ENCODE assay signal across 9 cellular contexts in genomic region chr12:124452576-124453391, GRCh38.
A peak's percentile ranks its signal among the peaks of the same experiment; 100 is the strongest.
DNase-seq lines count a peak whose midpoint lies in the region; ATAC-seq and TF ChIP-seq lines count a peak whose summit lies in the region.
"Had no signal": no experiment of that assay in that cellular context is flagged by ENCODE, and none has a peak within 500 bp of the region (broad histone marks: within the 10 kb centered on the region; RNA-seq: fewer than 3 reads in every experiment).

No MANE protein-coding gene starts in this region.

- peak overlapping the region in 1 of 2 donors; percentile 46 for H3K4me3 ChIP-seq in CD4-positive, alpha-beta memory T cell (ENCODE audit: low read length in 2 of 2)
- H3K4me3 ChIP-seq in HUES6 (ENCODE audit: low read depth, low read length) (no peak overlapping the region), neutrophil (ENCODE audit: low read depth in 1 of 2, low read length in 1 of 2) (peak overlapping the region; percentile 39 to 53)

- H3K9me3 Mint-ChIP-seq in CD4-positive, alpha-beta memory T cell: peaks cover 0 to 2% (median 0%) of the 10 kb centered on the region in 8 donors
- no peaks in the 10 kb centered on the region for H3K9me3 Mint-ChIP-seq in dendritic cell treated with granulocyte-macrophage colony-stimulating factor and Interleukin-4, amounts not matched to agents 40 ng/mL and 50 ng/mL, for 4 days
- H3K9me3 Mint-ChIP-seq: activated naive CD4-positive, alpha-beta T cell treated with anti-CD3 and anti-CD28 coated beads, Interleukin-2, amount 50 U/mL, for 72 hours had no signal

- H3K4me3 Mint-ChIP-seq in CD4-positive, alpha-beta memory T cell: peak overlapping the region in 7 of 8 donors; percentile 52 to 81 (median 72)
- no peak overlapping the region for H3K4me3 Mint-ChIP-seq in dendritic cell treated with granulocyte-macrophage colony-stimulating factor and Interleukin-4, amounts not matched to agents 40 ng/mL and 50 ng/mL, for 4 days

- ATAC-seq in activated CD4-positive, CD25-positive, alpha-beta regulatory T cell treated with anti-CD3 and anti-CD28 coated beads, Interleukin-2, amount 50 U/mL, for 24 hours: no peak

- H3K4me1 Mint-ChIP-seq in CD4-positive, alpha-beta memory T cell: peaks cover 24 to 69% (median 51%) of the 10 kb centered on the region in 4 donors
- peaks cover 60% of the 10 kb centered on the region for H3K4me1 Mint-ChIP-seq in dendritic cell treated with granulocyte-macrophage colony-stimulating factor and Interleukin-4, amounts not matched to agents 40 ng/mL and 50 ng/mL, for 4 days (ENCODE audit: low read depth)

- H3K27ac Mint-ChIP-seq in CD4-positive, alpha-beta memory T cell: peak overlapping the region; percentile 82 to 93 (median 88)
- peak overlapping the region; percentile 75 for H3K27ac Mint-ChIP-seq in dendritic cell treated with granulocyte-macrophage colony-stimulating factor and Interleukin-4, amounts not matched to agents 40 ng/mL and 50 ng/mL, for 4 days
- H3K27ac Mint-ChIP-seq: activated naive CD4-positive, alpha-beta T cell treated with anti-CD3 and anti-CD28 coated beads, Interleukin-2, amount 50 U/mL, for 72 hours had no signal

- H3K36me3 ChIP-seq in CD4-positive, alpha-beta memory T cell (ENCODE audit: insufficient read depth, low read length): peaks cover 3% of the 10 kb centered on the region
- H3K36me3 ChIP-seq in HUES6 (ENCODE audit: control insufficient read depth, insufficient read depth, low read length) (peaks cover 45% of the 10 kb centered on the region), neutrophil (no peaks in the 10 kb centered on the region)

- no peak for DNase-seq in CD4-positive, alpha-beta memory T cell
- DNase-seq in GF-D8 (lab: John Stamatoyannopoulos, UW) (no peak), SHP77 (lab: John Stamatoyannopoulos, UW) (no peak), head of caudate nucleus (no peak)

- CTCF ChIA-PET in CD4-positive, alpha-beta memory T cell (lab: Charles Lee; ENCODE audit: partially characterized antibody): interaction anchor here (0.7 to 4.4 kb wide), 3 partner anchors 10 to 319 kb away, joined by 3 to 41 read pairs (median 4); no protein-coding TSS in a partner anchor

- intact Hi-C loops in CD4-positive, alpha-beta memory T cell (cut with micrococcal nuclease): loop anchor here (1.0 to 10.0 kb wide), 2 partner anchors 14 to 312 kb away; no protein-coding TSS in a partner anchor
- intact Hi-C loops in dendritic cell treated with granulocyte-macrophage colony-stimulating factor and Interleukin-4, amounts not matched to agents 40 ng/mL and 50 ng/mL, for 4 days (cut with micrococcal nuclease): loop anchor here (1.0 to 5.0 kb wide), 2 partner anchors 60 to 97 kb away; no protein-coding TSS in a partner anchor
- intact Hi-C loops in head of caudate nucleus (cut with DNase I): no loop called here

- no peak for TF ChIP-seq CTCF in neutrophil (IDR thresholded peaks at IDR 0.05)

- peaks cover 69% of the 10 kb centered on the region for H3K4me1 ChIP-seq in CD4-positive, alpha-beta memory T cell (ENCODE audit: insufficient read depth, low read length)
- peaks cover 17% of the 10 kb centered on the region; the same call in 1 of the 2 replicates for H3K4me1 ChIP-seq in HUES6 (ENCODE audit: control insufficient read depth, insufficient read depth, low read length)
- peaks cover 56 to 61% of the 10 kb centered on the region in 2 experiments for H3K4me1 ChIP-seq in neutrophil (ENCODE audit: control insufficient read depth in 1 of 2, insufficient read depth in 1 of 2, low read depth in 1 of 2, low read length in 1 of 2)

- H3K9ac ChIP-seq in HUES6 (ENCODE audit: low read length): no peak overlapping the region

- H3K9me3 ChIP-seq in CD4-positive, alpha-beta memory T cell (ENCODE audit: control insufficient read depth in 1 of 2, low read length in 2 of 2): no peaks in the 10 kb centered on the region
- H3K9me3 ChIP-seq in HUES6 (ENCODE audit: control insufficient read depth, insufficient read depth, low read depth, low read length) (no peaks in the 10 kb centered on the region), neutrophil (no peaks in the 10 kb centered on the region)

- peaks cover 9 to 15% of the 10 kb centered on the region in 2 donors for H3K36me3 Mint-ChIP-seq in CD4-positive, alpha-beta memory T cell
- H3K36me3 Mint-ChIP-seq in dendritic cell treated with granulocyte-macrophage colony-stimulating factor and Interleukin-4, amounts not matched to agents 40 ng/mL and 50 ng/mL, for 4 days (ENCODE audit: low read depth): peaks cover 75% of the 10 kb centered on the region
- H3K36me3 Mint-ChIP-seq: activated naive CD4-positive, alpha-beta T cell treated with anti-CD3 and anti-CD28 coated beads, Interleukin-2, amount 50 U/mL, for 72 hours had no signal

- POLR2A ChIA-PET in CD4-positive, alpha-beta memory T cell (lab: Charles Lee; ENCODE audit: partially characterized antibody): interaction anchor here (0.9 to 5.2 kb wide), 3 partner anchors 12 to 114 kb away, joined by 3 to 59 read pairs (median 6); no protein-coding TSS in a partner anchor

- no peaks in the 10 kb centered on the region for H3K27me3 ChIP-seq in CD4-positive, alpha-beta memory T cell (ENCODE audit: insufficient read depth, low read length)
- H3K27me3 ChIP-seq in HUES6 (ENCODE audit: control insufficient read depth, insufficient read depth, low read length) (no peaks in the 10 kb centered on the region), neutrophil (no peaks in the 10 kb centered on the region)

- no peaks in the 10 kb centered on the region for H3K27me3 Mint-ChIP-seq in CD4-positive, alpha-beta memory T cell
- H3K27me3 Mint-ChIP-seq in dendritic cell treated with granulocyte-macrophage colony-stimulating factor and Interleukin-4, amounts not matched to agents 40 ng/mL and 50 ng/mL, for 4 days: no peaks in the 10 kb centered on the region

- peak overlapping the region; percentile 67 for H3K27ac ChIP-seq in CD4-positive, alpha-beta memory T cell (ENCODE audit: low read depth, low read length)
- H3K27ac ChIP-seq in HUES6 (ENCODE audit: low read depth, low read length) (peak overlapping the region; percentile 67; the same call in 1 of the 2 replicates), neutrophil (peak overlapping the region; percentile 76)
